In genomic region chr15:90666135-90666909, GRCh38 we compare ENCODE assay signal across 9 cellular contexts. TPM values are rescaled to one million over a fixed set of nuclear protein-coding genes. Genes with fewer than 3 reads are reported as not detected.
DNase-seq lines count a peak whose midpoint lies in the region; ATAC-seq and TF ChIP-seq lines count a peak whose summit lies in the region.
"Had no signal": no experiment of that assay in that cellular context is flagged by ENCODE, and none has a peak within 500 bp of the region (broad histone marks: within the 10 kb centered on the region; RNA-seq: fewer than 3 reads in every experiment).

No MANE protein-coding gene starts in this region.

- H3K27me3 Mint-ChIP-seq in Caco-2 (ENCODE audit: insufficient read depth, unreplicated experiment) = no peaks in the 10 kb centered on the region
- peaks cover 55 to 60% of the 10 kb centered on the region in 2 donors for H3K27me3 Mint-ChIP-seq in effector memory CD8-positive, alpha-beta T cell

- H3K4me3 Mint-ChIP-seq in Caco-2 (ENCODE audit: unreplicated experiment) = peak overlapping the region; percentile 77
- H3K4me3 Mint-ChIP-seq in effector memory CD8-positive, alpha-beta T cell = peak overlapping the region; percentile 76 to 83

- no peaks in the 10 kb centered on the region for H3K9me3 Mint-ChIP-seq in Caco-2 (ENCODE audit: unreplicated experiment)
- H3K9me3 Mint-ChIP-seq in effector memory CD8-positive, alpha-beta T cell = no peaks in the 10 kb centered on the region

- BruUV-seq in Caco-2 (replicated peaks; lab: Mats Ljungman, UMichigan) = TSS peak; percentile 54

- H3K9ac ChIP-seq in rectal smooth muscle tissue (ENCODE audit: low read length) = no peak overlapping the region

- H3K36me3 Mint-ChIP-seq in Caco-2 (ENCODE audit: insufficient read depth, unreplicated experiment) = peaks cover 6% of the 10 kb centered on the region
- peaks cover 7% of the 10 kb centered on the region for H3K36me3 Mint-ChIP-seq in effector memory CD8-positive, alpha-beta T cell (ENCODE audit: insufficient read depth)

- no peaks in the 10 kb centered on the region for H3K9me3 ChIP-seq in Caco-2

- POLR2A ChIA-PET in Caco-2 (lab: Charles Lee) = no interaction called here

- H3K4me3 ChIP-seq in Caco-2 (ENCODE audit: low read depth, low read length) (peak overlapping the region; percentile 51; the same call in 1 of the 2 replicates), NB4 (ENCODE audit: low read depth, low read length) (peak overlapping the region; percentile 73), rectal smooth muscle tissue (ENCODE audit: low read length) (peak overlapping the region; percentile 70)

- H3K27ac Mint-ChIP-seq in Caco-2 (ENCODE audit: unreplicated experiment) = peak overlapping the region; percentile 83
- H3K27ac Mint-ChIP-seq in effector memory CD8-positive, alpha-beta T cell = no peak overlapping the region

- no peak for DNase-seq in Caco-2
- no peak for DNase-seq in NB4 (ENCODE audit: low read depth)
- no peak for DNase-seq in effector memory CD8-positive, alpha-beta T cell
- DNase-seq in RKO (ENCODE audit: low spot score) = no peak
- no peak for DNase-seq in UCSD-AML1 (lab: John Stamatoyannopoulos, UW; ENCODE audit: unreplicated experiment)
- DNase-seq: amniotic stem cell had no signal

- TF ChIP-seq POLR2A in NB4 (IDR thresholded peaks at IDR 0.05; ENCODE audit: extremely low read depth, insufficient read length) = no peak

- H3K27me3 ChIP-seq in Caco-2 (replicated peaks; ENCODE audit: control insufficient read depth, insufficient read depth, low read length) = no peaks in the 10 kb centered on the region
- H3K27me3 ChIP-seq in rectal smooth muscle tissue (ENCODE audit: control insufficient read depth, insufficient read depth, low read length) = peaks cover 3% of the 10 kb centered on the region

- ATAC-seq in effector memory CD8-positive, alpha-beta T cell (replicated peaks) = no peak
- no peak for ATAC-seq in HG02642 (IDR thresholded peaks at IDR 0.05; ENCODE audit: poor library complexity, unreplicated experiment)
- ATAC-seq in HG03139 (IDR thresholded peaks at IDR 0.05; ENCODE audit: unreplicated experiment) = no peak

- CTCF ChIA-PET in Caco-2 (lab: Charles Lee) = interaction anchor here (1.3 kb wide), 1 partner anchor 18 kb away, joined by 6 read pairs; no protein-coding TSS in a partner anchor

- no peaks in the 10 kb centered on the region for H3K36me3 ChIP-seq in Caco-2 (ENCODE audit: control insufficient read depth, insufficient read depth, low read length)
- H3K36me3 ChIP-seq in rectal smooth muscle tissue (ENCODE audit: control insufficient read depth, insufficient read depth, low read length) = no peaks in the 10 kb centered on the region

- H3K4me1 ChIP-seq in Caco-2 (no peaks in the 10 kb centered on the region), rectal smooth muscle tissue (ENCODE audit: control insufficient read depth, insufficient read depth, low read length) (no peaks in the 10 kb centered on the region)

- H3K4me1 Mint-ChIP-seq in Caco-2 (ENCODE audit: low read depth, unreplicated experiment) = peaks cover 8% of the 10 kb centered on the region
- peaks cover 29 to 32% of the 10 kb centered on the region in 2 donors for H3K4me1 Mint-ChIP-seq in effector memory CD8-positive, alpha-beta T cell (ENCODE audit: low read depth in 2 of 2)

- TF ChIP-seq CTCF in Caco-2 (IDR thresholded peaks at IDR 0.05; ENCODE audit: insufficient read depth in 1 of 2, low read depth in 1 of 2, low read length in 1 of 2, severe bottlenecking in 1 of 2, unreplicated experiment in 1 of 2) (no peak), NB4 (IDR thresholded peaks at IDR 0.05; ENCODE audit: low read depth, low read length) (no peak)

- intact Hi-C loops in Caco-2 (cut with micrococcal nuclease; ENCODE audit: unreplicated experiment) = no loop called here

- no peak overlapping the region for H3K27ac ChIP-seq in rectal smooth muscle tissue (ENCODE audit: low read depth, low read length)

RNA-seq across cellular contexts. Expression of gene BLM, which starts 50.8 kb away (rescaled TPM):
- 15.6 and 18.1 TPM in 2 replicates for total RNA-seq in Caco-2 (2022)
